ENCODE assay signal across 19 cellular contexts in genomic region chr4:156939151-156939550, GRCh38. TPM values are rescaled to one million over a fixed set of nuclear protein-coding genes. Genes with fewer than 3 reads are reported as not detected.
DNase-seq lines count a peak whose midpoint lies in the region; ATAC-seq, FAIRE-seq and TF ChIP-seq lines count a peak whose summit lies in the region.
"Had no signal": no experiment of that assay in that cellular context is flagged by ENCODE, and none has a peak within 500 bp of the region (broad histone marks: within the 10 kb centered on the region; RNA-seq: fewer than 3 reads in every experiment).

No MANE protein-coding gene starts in this region.

- H3K9me3 Mint-ChIP-seq in CD14-positive monocyte, result peaks cover 0 to 7% (median 2%) of the 10 kb centered on the region in 7 donors

- H3K36me3 ChIP-seq in SJSA1 (no peaks in the 10 kb centered on the region), mesenchymal stem cell (ENCODE audit: control insufficient read depth in 1 of 2, insufficient read depth in 2 of 2, low read depth in 1 of 2, low read length in 2 of 2) (peaks cover 0 to 4% of the 10 kb centered on the region in 2 experiments), mucosa of descending colon (ENCODE audit: low read depth) (no peaks in the 10 kb centered on the region), pancreas (no peaks in the 10 kb centered on the region)
- H3K36me3 ChIP-seq: Peyer's patch had no signal

- H2BK12ac ChIP-seq in mesenchymal stem cell (ENCODE audit: low read length in 2 of 2), result no peak overlapping the region

- no peak for FAIRE-seq in pancreas (lab: Jason Lieb, UNC)

- H3K4ac ChIP-seq in mesenchymal stem cell (ENCODE audit: low read depth in 1 of 2, low read length in 2 of 2), result no peak overlapping the region

- no peak for DNase-seq in CD14-positive monocyte (ENCODE audit: low spot score)
- no peak for DNase-seq in SJSA1 (ENCODE audit: low read depth in 1 of 2, low spot score in 2 of 2)
- peak; percentile 34 for DNase-seq in choroid plexus epithelial cell (ENCODE audit: low read depth)
- no peak for DNase-seq in mesenchymal stem cell
- DNase-seq in mucosa of descending colon, result no peak
- no peak for DNase-seq in pancreas
- DNase-seq: AML-193; CD4-positive, CD25-positive, alpha-beta regulatory T cell; COR-L47; H7; NCI-H1092 treated with DMSO at 0.1 percent for 48 hours; NCI-H146; NCI-H510A; NCI-H748 treated with DMSO at 0.1 percent for 48 hours; NK-92 treated with Interleukin-12 subunit alpha and Interleukin-12 subunit beta, amount 100 ng/mL, for 24 hours; Peyer's patch had no signal

- H3K9me3 ChIP-seq in SJSA1 (replicated peaks) (no peaks in the 10 kb centered on the region), mesenchymal stem cell (ENCODE audit: control insufficient read depth, low read length) (no peaks in the 10 kb centered on the region), mucosa of descending colon (no peaks in the 10 kb centered on the region), pancreas (no peaks in the 10 kb centered on the region)
- H3K9me3 ChIP-seq: Peyer's patch had no signal

- no peak overlapping the region for H3K14ac ChIP-seq in mesenchymal stem cell (ENCODE audit: low read length in 2 of 2)

- peaks cover 19% of the 10 kb centered on the region for H3K4me1 Mint-ChIP-seq in CD14-positive monocyte
- H3K4me1 Mint-ChIP-seq: CD4-positive, CD25-positive, alpha-beta regulatory T cell had no signal

- no peak overlapping the region for H3K23ac ChIP-seq in mesenchymal stem cell (ENCODE audit: low read length in 2 of 2)

- no peak overlapping the region for H3K4me3 ChIP-seq in SJSA1
- no peak overlapping the region for H3K4me3 ChIP-seq in choroid plexus epithelial cell (ENCODE audit: low read depth, low read length)
- H3K4me3 ChIP-seq in mesenchymal stem cell (ENCODE audit: insufficient read depth in 1 of 2, low read depth in 1 of 2, low read length in 2 of 2), result no peak overlapping the region
- H3K4me3 ChIP-seq in mucosa of descending colon, result no peak overlapping the region
- no peak overlapping the region for H3K4me3 ChIP-seq in pancreas
- H3K4me3 ChIP-seq: Peyer's patch had no signal

- no peak overlapping the region for H3K4me3 Mint-ChIP-seq in CD14-positive monocyte
- H3K4me3 Mint-ChIP-seq: CD4-positive, CD25-positive, alpha-beta regulatory T cell had no signal

- TF ChIP-seq CTCF in CD14-positive monocyte (IDR thresholded peaks at IDR 0.05) (no peak), choroid plexus epithelial cell (conservative IDR thresholded peaks at IDR 0.05; ENCODE audit: low read depth, low read length) (no peak), mucosa of descending colon (IDR thresholded peaks at IDR 0.05) (no peak), pancreas (IDR thresholded peaks at IDR 0.05) (no peak)

- H4K8ac ChIP-seq in mesenchymal stem cell (ENCODE audit: low read length), result no peak overlapping the region

- peaks cover 2% of the 10 kb centered on the region for H3K79me1 ChIP-seq in mesenchymal stem cell (replicated peaks; ENCODE audit: low read length, poor library complexity, severe bottlenecking)

- intact Hi-C loops in CD14-positive monocyte (cut with micrococcal nuclease), result no loop called here
- intact Hi-C loops in mucosa of descending colon (cut with DNase I, micrococcal nuclease), result no loop called here
- intact Hi-C loops in pancreas (cut with DNase I), result no loop called here

- H3K27me3 ChIP-seq in SJSA1 (replicated peaks), result no peaks in the 10 kb centered on the region
- no peaks in the 10 kb centered on the region for H3K27me3 ChIP-seq in mesenchymal stem cell (ENCODE audit: control insufficient read depth in 1 of 2, insufficient read depth in 1 of 2, low read length in 2 of 2)
- H3K27me3 ChIP-seq in pancreas, result no peaks in the 10 kb centered on the region
- H3K27me3 ChIP-seq: Peyer's patch had no signal

- H2AFZ ChIP-seq in mesenchymal stem cell (ENCODE audit: low read depth, low read length), result no peak overlapping the region

- peak overlapping the region; percentile 23 for H3K9ac ChIP-seq in mesenchymal stem cell (ENCODE audit: low read length)

- H3K27me3 Mint-ChIP-seq in CD14-positive monocyte (ENCODE audit: low read depth in 3 of 3), result no peaks in the 10 kb centered on the region
- H3K27me3 Mint-ChIP-seq: CD4-positive, CD25-positive, alpha-beta regulatory T cell had no signal

- H2BK5ac ChIP-seq in mesenchymal stem cell (ENCODE audit: low read depth, low read length, poor library complexity, severe bottlenecking), result no peak overlapping the region

- no peak for ATAC-seq in mucosa of descending colon
- no peak for ATAC-seq in activated CD4-positive, CD25-positive, alpha-beta regulatory T cell treated with anti-CD3 and anti-CD28 coated beads, Interleukin-2, amount 50 U/mL, for 24 hours
- no peak for ATAC-seq in HG02840 (IDR thresholded peaks at IDR 0.05; ENCODE audit: low FRiP score, unreplicated experiment)
- ATAC-seq in pancreas, result no peak
- ATAC-seq: Right ventricle myocardium inferior had no signal

- no peak overlapping the region for H3K4me2 ChIP-seq in mesenchymal stem cell (ENCODE audit: low read length, poor library complexity, severe bottlenecking)

- peak overlapping the region; percentile 49 for H3K27ac ChIP-seq in SJSA1
- H3K27ac ChIP-seq in mesenchymal stem cell (ENCODE audit: low read length, poor library complexity, severe bottlenecking), result no peak overlapping the region
- no peak overlapping the region for H3K27ac ChIP-seq in pancreas
- H3K27ac ChIP-seq: Peyer's patch had no signal

- H3K36me3 Mint-ChIP-seq in CD14-positive monocyte, result peaks cover 3 to 5% of the 10 kb centered on the region in 2 donors
- H3K36me3 Mint-ChIP-seq: CD4-positive, CD25-positive, alpha-beta regulatory T cell had no signal

- no peak overlapping the region for H2BK120ac ChIP-seq in mesenchymal stem cell (ENCODE audit: low read depth, low read length)

- H3K18ac ChIP-seq in mesenchymal stem cell (ENCODE audit: low read depth in 1 of 2, low read length in 2 of 2), result no peak overlapping the region

- H2AK5ac ChIP-seq in mesenchymal stem cell (ENCODE audit: low read length, severe bottlenecking), result no peak overlapping the region

- no peak overlapping the region for H2BK15ac ChIP-seq in mesenchymal stem cell (ENCODE audit: low read depth, poor library complexity, severe bottlenecking)

- peaks cover 41% of the 10 kb centered on the region for H3K4me1 ChIP-seq in SJSA1 (replicated peaks)
- peaks cover 4% of the 10 kb centered on the region for H3K4me1 ChIP-seq in mesenchymal stem cell (ENCODE audit: control insufficient read depth, insufficient read depth, low read depth, low read length)
- no peaks in the 10 kb centered on the region for H3K4me1 ChIP-seq in mucosa of descending colon (ENCODE audit: low read depth)
- peaks cover 0 to 26% (median 21%) of the 10 kb centered on the region in 3 donors for H3K4me1 ChIP-seq in pancreas
- H3K4me1 ChIP-seq: Peyer's patch had no signal

- WGBS in mesenchymal stem cell, result 100% methylated on average over 1 of the region's 3 CpGs
- 90 to 92% methylated on average over 3 of the region's 3 CpGs for WGBS in pancreas, 2 donors

- H3K27ac Mint-ChIP-seq in CD14-positive monocyte, result peak overlapping the region; percentile 83 to 97 (median 93)
- H3K27ac Mint-ChIP-seq: CD4-positive, CD25-positive, alpha-beta regulatory T cell had no signal

- no peak overlapping the region for H4K91ac ChIP-seq in mesenchymal stem cell (ENCODE audit: low read length)

RNA-seq across cellular contexts. Expression of gene PDGFC, which starts 32.4 kb away (rescaled TPM):
- polyA plus RNA-seq in CD14-positive monocyte, result 1 to 10 TPM; 4.9 to 5.0 TPM
- total RNA-seq in SJSA1 (2014; rRNA removed; shearing (Covaris generic)), result 63.0 and 73.1 TPM in 2 replicates
- polyA plus RNA-seq in mesenchymal stem cell (2013, experiment 1 of 2), result 55.8 TPM
- polyA plus RNA-seq in mesenchymal stem cell (2013, experiment 2 of 2), result 55.6 TPM
- 10 to 100 TPM in 1 of 3 donors, 1 to 10 TPM in 2; 3.9 to 27.9 (median 6.1) TPM for total RNA-seq in mucosa of descending colon
- total RNA-seq in pancreas, result 10 to 100 TPM; 10.8 to 32.9 (median 13.5) TPM
- polyA plus RNA-seq in pancreas, result 10 to 100 TPM in 1 of 2 donors, 1 to 10 TPM in 1; 4.3 to 13.4 TPM
- polyA plus RNA-seq: CD4-positive, CD25-positive, alpha-beta regulatory T cell had no signal
